In the genomic region with DNA sequence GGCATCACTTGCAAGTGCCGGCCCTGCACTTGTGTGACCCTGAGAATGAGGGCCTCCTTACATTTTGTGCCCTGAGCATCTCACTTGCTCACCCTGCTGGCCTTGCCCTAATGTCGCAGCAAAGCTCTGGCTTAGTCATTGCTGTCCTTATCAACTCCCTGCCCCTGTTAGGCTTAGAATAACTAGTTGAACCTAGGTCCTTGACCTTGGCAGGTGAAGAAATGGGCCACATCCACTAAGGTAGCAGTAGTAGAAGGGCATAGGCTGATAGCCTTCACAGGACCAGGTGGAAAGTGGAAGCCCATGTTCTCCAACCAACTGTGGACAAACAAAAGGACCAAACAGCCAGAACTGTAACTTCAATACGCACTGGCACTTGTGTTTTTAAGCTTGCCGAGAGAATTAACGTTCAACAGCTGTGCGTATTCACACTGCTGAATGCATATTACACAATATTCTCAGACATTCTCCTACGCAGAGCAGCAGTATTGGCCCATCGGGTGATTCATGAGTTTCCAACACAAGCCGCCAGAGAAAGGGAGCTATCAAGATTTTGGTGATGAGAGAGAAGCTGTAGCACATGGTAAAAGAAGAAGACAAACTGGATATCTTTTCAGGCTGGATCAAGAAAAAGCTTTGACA, we compare ENCODE assay signal across 1 cellular context.
TF ChIP-seq lines count a peak whose summit lies in the region.

No MANE protein-coding gene starts in this region.

TF ChIP-seq in IMR-90, 13 proteins besides CTCF, POLR2A, EP300 and RAD21:
- TF ChIP-seq BHLHE40 (IDR thresholded peaks at IDR 0.05; ENCODE audit: low read depth, low read length) = no peak
- no peak for TF ChIP-seq CHD1 (IDR thresholded peaks at IDR 0.05; ENCODE audit: low read depth, low read length)
- peak; percentile 91 for TF ChIP-seq CEBPB (IDR thresholded peaks at IDR 0.05; ENCODE audit: low read depth, low read length)
- TF ChIP-seq FOS (IDR thresholded peaks at IDR 0.05; ENCODE audit: low read depth, low read length) = peak; percentile 39; the same call in 1 of the 2 replicates
TF ChIP-seq in IMR-90: peak in this region for 2.
